In the genomic region with DNA sequence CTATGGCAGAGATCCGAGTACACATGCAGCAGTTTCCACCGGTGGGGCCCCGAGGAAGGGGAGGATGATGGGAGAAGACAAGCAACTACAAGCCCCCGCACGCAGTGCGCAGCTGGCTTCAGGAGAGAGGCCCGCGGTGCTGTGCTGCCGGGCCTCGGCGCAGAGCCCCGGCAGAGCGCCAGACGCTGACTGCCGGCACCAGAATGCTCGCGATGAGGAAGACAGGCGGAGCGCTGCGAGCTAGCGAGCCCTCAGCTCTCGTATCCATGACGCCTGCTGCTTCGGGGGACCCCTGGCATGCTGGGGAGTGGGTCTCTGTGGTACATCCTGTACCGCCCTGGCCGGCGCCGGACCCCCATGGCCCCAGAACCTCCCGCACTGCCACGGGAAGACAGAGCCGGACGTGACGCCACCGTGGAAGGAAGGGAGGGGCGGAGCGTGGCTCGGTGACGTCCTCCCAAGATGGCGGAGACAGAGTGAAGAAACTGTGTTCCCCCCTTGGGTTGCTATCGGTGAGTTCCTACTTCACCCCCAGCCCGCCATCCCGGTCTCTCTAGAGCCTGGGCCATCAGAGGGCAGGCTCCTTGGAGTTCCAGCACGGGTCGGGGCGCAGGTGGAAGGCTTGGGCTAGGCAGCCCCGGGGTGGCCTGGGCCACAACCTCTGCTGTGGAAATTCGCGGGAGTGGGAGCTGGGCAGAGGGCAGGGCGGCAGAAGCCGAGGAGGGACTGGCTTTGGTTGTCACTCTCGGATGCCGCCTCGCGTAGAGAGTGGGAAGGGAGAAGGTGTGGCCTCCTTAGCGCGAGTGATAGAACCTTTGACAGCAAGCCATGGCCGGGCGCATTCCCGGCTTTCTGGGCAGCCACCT, we compare ENCODE assay signal across 1 cellular context.
A peak's percentile ranks its signal among the peaks of the same experiment; 100 is the strongest.
TF ChIP-seq lines count a peak whose summit lies in the region.

TSS of gene MYNN (plus strand) at position 446 of the 866 bp plus-strand sequence. CDS start 900 bp downstream, outside the sequence.

TF ChIP-seq in HepG2, 621 proteins besides CTCF, POLR2A, EP300 and RAD21 (continued from another document and continues in another):
- TF ChIP-seq, protein P1, sequence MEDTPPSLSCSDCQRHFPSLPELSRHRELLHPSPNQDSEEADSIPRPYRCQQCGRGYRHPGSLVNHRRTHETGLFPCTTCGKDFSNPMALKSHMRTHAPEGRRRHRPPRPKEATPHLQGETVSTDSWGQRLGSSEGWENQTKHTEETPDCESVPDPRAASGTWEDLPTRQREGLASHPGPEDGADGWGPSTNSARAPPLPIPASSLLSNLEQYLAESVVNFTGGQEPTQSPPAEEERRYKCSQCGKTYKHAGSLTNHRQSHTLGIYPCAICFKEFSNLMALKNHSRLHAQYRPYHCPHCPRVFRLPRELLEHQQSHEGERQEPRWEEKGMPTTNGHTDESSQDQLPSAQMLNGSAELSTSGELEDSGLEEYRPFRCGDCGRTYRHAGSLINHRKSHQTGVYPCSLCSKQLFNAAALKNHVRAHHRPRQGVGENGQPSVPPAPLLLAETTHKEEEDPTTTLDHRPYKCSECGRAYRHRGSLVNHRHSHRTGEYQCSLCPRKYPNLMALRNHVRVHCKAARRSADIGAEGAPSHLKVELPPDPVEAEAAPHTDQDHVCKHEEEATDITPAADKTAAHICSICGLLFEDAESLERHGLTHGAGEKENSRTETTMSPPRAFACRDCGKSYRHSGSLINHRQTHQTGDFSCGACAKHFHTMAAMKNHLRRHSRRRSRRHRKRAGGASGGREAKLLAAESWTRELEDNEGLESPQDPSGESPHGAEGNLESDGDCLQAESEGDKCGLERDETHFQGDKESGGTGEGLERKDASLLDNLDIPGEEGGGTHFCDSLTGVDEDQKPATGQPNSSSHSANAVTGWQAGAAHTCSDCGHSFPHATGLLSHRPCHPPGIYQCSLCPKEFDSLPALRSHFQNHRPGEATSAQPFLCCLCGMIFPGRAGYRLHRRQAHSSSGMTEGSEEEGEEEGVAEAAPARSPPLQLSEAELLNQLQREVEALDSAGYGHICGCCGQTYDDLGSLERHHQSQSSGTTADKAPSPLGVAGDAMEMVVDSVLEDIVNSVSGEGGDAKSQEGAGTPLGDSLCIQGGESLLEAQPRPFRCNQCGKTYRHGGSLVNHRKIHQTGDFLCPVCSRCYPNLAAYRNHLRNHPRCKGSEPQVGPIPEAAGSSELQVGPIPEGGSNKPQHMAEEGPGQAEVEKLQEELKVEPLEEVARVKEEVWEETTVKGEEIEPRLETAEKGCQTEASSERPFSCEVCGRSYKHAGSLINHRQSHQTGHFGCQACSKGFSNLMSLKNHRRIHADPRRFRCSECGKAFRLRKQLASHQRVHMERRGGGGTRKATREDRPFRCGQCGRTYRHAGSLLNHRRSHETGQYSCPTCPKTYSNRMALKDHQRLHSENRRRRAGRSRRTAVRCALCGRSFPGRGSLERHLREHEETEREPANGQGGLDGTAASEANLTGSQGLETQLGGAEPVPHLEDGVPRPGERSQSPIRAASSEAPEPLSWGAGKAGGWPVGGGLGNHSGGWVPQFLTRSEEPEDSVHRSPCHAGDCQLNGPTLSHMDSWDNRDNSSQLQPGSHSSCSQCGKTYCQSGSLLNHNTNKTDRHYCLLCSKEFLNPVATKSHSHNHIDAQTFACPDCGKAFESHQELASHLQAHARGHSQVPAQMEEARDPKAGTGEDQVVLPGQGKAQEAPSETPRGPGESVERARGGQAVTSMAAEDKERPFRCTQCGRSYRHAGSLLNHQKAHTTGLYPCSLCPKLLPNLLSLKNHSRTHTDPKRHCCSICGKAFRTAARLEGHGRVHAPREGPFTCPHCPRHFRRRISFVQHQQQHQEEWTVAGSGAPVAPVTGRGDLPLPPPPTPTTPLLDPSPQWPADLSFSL (CRISPR knock-in tag; IDR thresholded peaks at IDR 0.05), result no peak
- TF ChIP-seq ZNF256 (CRISPR knock-in tag; conservative IDR thresholded peaks at IDR 0.05) (peak; percentile 94), HNRNPH1 (optimal IDR thresholded peaks at IDR 0.05; ENCODE audit: low read depth, low read length) (peak; percentile 53), YY1 (IDR thresholded peaks at IDR 0.05; ENCODE audit: insufficient read depth, insufficient replicate concordance, low read depth, low read length) (peak; percentile 94), ARHGAP35 (CRISPR knock-in tag; IDR thresholded peaks at IDR 0.05; ENCODE audit: borderline replicate concordance) (peak; percentile 81; the same call in 1 of the 2 replicates), ZNF629 (CRISPR knock-in tag; conservative IDR thresholded peaks at IDR 0.05) (0 out of 2 replicates have a peak, but pooled peaks have one; percentile 25), ZFP37 (CRISPR knock-in tag; IDR thresholded peaks at IDR 0.05; ENCODE audit: borderline replicate concordance) (peak; percentile 78; the same call in 1 of the 2 replicates), HMGXB4 (CRISPR knock-in tag; IDR thresholded peaks at IDR 0.05; ENCODE audit: borderline replicate concordance in 1 of 2, low read depth in 1 of 2) (peak; percentile 89 to 97), ZNF749 (CRISPR knock-in tag; IDR thresholded peaks at IDR 0.05; ENCODE audit: borderline replicate concordance) (no peak), ZNF382 (CRISPR knock-in tag; IDR thresholded peaks at IDR 0.05; ENCODE audit: borderline replicate concordance) (no peak), ARNTL (CRISPR knock-in tag; IDR thresholded peaks at IDR 0.05) (peak; percentile 67), ZNF678 (CRISPR knock-in tag; IDR thresholded peaks at IDR 0.05) (peak; percentile 96; the same call in 1 of the 2 replicates), NKX3-1 (CRISPR knock-in tag; IDR thresholded peaks at IDR 0.05) (peak; percentile 73; the same call in 1 of the 2 replicates), AHDC1 (CRISPR knock-in tag; IDR thresholded peaks at IDR 0.05; ENCODE audit: borderline replicate concordance) (no peak)
- TF ChIP-seq, protein P2, sequence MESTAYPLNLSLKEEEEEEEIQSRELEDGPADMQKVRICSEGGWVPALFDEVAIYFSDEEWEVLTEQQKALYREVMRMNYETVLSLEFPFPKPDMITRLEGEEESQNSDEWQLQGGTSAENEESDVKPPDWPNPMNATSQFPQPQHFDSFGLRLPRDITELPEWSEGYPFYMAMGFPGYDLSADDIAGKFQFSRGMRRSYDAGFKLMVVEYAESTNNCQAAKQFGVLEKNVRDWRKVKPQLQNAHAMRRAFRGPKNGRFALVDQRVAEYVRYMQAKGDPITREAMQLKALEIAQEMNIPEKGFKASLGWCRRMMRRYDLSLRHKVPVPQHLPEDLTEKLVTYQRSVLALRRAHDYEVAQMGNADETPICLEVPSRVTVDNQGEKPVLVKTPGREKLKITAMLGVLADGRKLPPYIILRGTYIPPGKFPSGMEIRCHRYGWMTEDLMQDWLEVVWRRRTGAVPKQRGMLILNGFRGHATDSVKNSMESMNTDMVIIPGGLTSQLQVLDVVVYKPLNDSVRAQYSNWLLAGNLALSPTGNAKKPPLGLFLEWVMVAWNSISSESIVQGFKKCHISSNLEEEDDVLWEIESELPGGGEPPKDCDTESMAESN (CRISPR knock-in tag; conservative IDR thresholded peaks at IDR 0.05), result peak; percentile 77
- TF ChIP-seq, protein P3, sequence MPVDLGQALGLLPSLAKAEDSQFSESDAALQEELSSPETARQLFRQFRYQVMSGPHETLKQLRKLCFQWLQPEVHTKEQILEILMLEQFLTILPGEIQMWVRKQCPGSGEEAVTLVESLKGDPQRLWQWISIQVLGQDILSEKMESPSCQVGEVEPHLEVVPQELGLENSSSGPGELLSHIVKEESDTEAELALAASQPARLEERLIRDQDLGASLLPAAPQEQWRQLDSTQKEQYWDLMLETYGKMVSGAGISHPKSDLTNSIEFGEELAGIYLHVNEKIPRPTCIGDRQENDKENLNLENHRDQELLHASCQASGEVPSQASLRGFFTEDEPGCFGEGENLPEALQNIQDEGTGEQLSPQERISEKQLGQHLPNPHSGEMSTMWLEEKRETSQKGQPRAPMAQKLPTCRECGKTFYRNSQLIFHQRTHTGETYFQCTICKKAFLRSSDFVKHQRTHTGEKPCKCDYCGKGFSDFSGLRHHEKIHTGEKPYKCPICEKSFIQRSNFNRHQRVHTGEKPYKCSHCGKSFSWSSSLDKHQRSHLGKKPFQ (CRISPR knock-in tag; IDR thresholded peaks at IDR 0.05; ENCODE audit: insufficient replicate concordance), result peak; percentile 24
- TF ChIP-seq, protein P4, sequence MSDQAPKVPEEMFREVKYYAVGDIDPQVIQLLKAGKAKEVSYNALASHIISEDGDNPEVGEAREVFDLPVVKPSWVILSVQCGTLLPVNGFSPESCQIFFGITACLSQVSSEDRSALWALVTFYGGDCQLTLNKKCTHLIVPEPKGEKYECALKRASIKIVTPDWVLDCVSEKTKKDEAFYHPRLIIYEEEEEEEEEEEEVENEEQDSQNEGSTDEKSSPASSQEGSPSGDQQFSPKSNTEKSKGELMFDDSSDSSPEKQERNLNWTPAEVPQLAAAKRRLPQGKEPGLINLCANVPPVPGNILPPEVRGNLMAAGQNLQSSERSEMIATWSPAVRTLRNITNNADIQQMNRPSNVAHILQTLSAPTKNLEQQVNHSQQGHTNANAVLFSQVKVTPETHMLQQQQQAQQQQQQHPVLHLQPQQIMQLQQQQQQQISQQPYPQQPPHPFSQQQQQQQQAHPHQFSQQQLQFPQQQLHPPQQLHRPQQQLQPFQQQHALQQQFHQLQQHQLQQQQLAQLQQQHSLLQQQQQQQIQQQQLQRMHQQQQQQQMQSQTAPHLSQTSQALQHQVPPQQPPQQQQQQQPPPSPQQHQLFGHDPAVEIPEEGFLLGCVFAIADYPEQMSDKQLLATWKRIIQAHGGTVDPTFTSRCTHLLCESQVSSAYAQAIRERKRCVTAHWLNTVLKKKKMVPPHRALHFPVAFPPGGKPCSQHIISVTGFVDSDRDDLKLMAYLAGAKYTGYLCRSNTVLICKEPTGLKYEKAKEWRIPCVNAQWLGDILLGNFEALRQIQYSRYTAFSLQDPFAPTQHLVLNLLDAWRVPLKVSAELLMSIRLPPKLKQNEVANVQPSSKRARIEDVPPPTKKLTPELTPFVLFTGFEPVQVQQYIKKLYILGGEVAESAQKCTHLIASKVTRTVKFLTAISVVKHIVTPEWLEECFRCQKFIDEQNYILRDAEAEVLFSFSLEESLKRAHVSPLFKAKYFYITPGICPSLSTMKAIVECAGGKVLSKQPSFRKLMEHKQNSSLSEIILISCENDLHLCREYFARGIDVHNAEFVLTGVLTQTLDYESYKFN (CRISPR knock-in tag; conservative IDR thresholded peaks at IDR 0.05), result no peak; the same call in 1 of the 2 replicates
- TF ChIP-seq, protein P5, sequence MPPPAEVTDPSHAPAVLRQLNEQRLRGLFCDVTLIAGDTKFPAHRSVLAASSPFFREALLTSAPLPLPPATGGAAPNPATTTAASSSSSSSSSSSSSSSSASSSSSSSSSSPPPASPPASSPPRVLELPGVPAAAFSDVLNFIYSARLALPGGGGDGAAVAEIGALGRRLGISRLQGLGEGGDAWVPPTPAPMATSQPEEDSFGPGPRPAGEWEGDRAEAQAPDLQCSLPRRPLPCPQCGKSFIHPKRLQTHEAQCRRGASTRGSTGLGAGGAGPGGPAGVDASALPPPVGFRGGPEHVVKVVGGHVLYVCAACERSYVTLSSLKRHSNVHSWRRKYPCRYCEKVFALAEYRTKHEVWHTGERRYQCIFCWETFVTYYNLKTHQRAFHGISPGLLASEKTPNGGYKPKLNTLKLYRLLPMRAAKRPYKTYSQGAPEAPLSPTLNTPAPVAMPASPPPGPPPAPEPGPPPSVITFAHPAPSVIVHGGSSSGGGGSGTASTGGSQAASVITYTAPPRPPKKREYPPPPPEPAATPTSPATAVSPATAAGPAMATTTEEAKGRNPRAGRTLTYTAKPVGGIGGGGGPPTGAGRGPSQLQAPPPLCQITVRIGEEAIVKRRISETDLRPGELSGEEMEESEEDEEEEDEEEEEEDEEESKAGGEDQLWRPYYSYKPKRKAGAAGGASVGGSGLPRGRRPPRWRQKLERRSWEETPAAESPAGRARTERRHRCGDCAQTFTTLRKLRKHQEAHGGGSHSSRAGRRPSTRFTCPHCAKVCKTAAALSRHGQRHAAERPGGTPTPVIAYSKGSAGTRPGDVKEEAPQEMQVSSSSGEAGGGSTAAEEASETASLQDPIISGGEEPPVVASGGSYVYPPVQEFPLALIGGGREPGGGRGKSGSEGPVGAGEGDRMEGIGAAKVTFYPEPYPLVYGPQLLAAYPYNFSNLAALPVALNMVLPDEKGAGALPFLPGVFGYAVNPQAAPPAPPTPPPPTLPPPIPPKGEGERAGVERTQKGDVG (CRISPR knock-in tag; IDR thresholded peaks at IDR 0.05; ENCODE audit: borderline replicate concordance), result no peak
